ENCODE assay signal across 14 cellular contexts in genomic region chr1:223684488-223684792, GRCh38. TPM values are rescaled to one million over a fixed set of nuclear protein-coding genes. Genes with fewer than 3 reads are reported as not detected.
"Had no signal": no experiment of that assay in that cellular context is flagged by ENCODE, and none has a peak within 500 bp of the region (broad histone marks: within the 10 kb centered on the region; RNA-seq: fewer than 3 reads in every experiment).

No MANE protein-coding gene starts in this region.

- H3K4me3 ChIP-seq: body of pancreas, colonic mucosa, lung, pancreas, right lobe of liver, suprapubic skin, transverse colon, vagina had no signal

- H3K9me3 ChIP-seq: body of pancreas, colonic mucosa, neutrophil, pancreas, right lobe of liver, suprapubic skin, transverse colon, vagina had no signal

- DNase-seq: activated CD4-positive, CD25-positive, alpha-beta regulatory T cell treated with anti-CD3 and anti-CD28 coated beads, Interleukin-2, amount 50 U/mL, for 72 hours; foreskin melanocyte; natural killer cell had no signal

- H3K27ac Mint-ChIP-seq: activated naive CD8-positive, alpha-beta T cell treated with anti-CD3 and anti-CD28 coated beads for 36 hours; natural killer cell; stimulated activated naive CD8-positive, alpha-beta T cell treated with anti-CD3 and anti-CD28 coated beads, Interleukin-15, amount 100 ng/mL, for 72 hours had no signal

- H3K4me3 Mint-ChIP-seq: activated naive CD8-positive, alpha-beta T cell treated with anti-CD3 and anti-CD28 coated beads for 36 hours; natural killer cell; stimulated activated naive CD8-positive, alpha-beta T cell treated with anti-CD3 and anti-CD28 coated beads, Interleukin-15, amount 100 ng/mL, for 72 hours had no signal

- H3K27ac ChIP-seq: body of pancreas, colonic mucosa, neutrophil, pancreas, right lobe of liver, suprapubic skin, transverse colon, vagina had no signal

- H3K27me3 Mint-ChIP-seq: stimulated activated naive CD8-positive, alpha-beta T cell treated with anti-CD3 and anti-CD28 coated beads, Interleukin-15, amount 100 ng/mL, for 72 hours had no signal

- H3K9me3 Mint-ChIP-seq: natural killer cell; stimulated activated naive CD8-positive, alpha-beta T cell treated with anti-CD3 and anti-CD28 coated beads, Interleukin-15, amount 100 ng/mL, for 72 hours had no signal

- H3K4me1 ChIP-seq: body of pancreas, colonic mucosa, pancreas, right lobe of liver, suprapubic skin, transverse colon, vagina had no signal

- H3K27me3 ChIP-seq: body of pancreas, colonic mucosa, pancreas, right lobe of liver, suprapubic skin, transverse colon, vagina had no signal

- H3K36me3 Mint-ChIP-seq: activated naive CD8-positive, alpha-beta T cell treated with anti-CD3 and anti-CD28 coated beads for 36 hours; natural killer cell had no signal

- H3K36me3 ChIP-seq: colonic mucosa, neutrophil, pancreas, right lobe of liver, suprapubic skin, transverse colon, vagina had no signal

- H3K4me1 Mint-ChIP-seq: activated naive CD8-positive, alpha-beta T cell treated with anti-CD3 and anti-CD28 coated beads for 36 hours; natural killer cell; stimulated activated naive CD8-positive, alpha-beta T cell treated with anti-CD3 and anti-CD28 coated beads, Interleukin-15, amount 100 ng/mL, for 72 hours had no signal

RNA-seq across cellular contexts. Expression of gene CAPN8, which starts 18.9 kb away (rescaled TPM):
- total RNA-seq: activated naive CD8-positive, alpha-beta T cell treated with anti-CD3 and anti-CD28 coated beads for 36 hours had no signal
